ENCODE assay signal across 19 cellular contexts in genomic region chrX:79266702-79267101, GRCh38.
DNase-seq lines count a peak whose midpoint lies in the region; ATAC-seq and TF ChIP-seq lines count a peak whose summit lies in the region.
"Had no signal": no experiment of that assay in that cellular context is flagged by ENCODE, and none has a peak within 500 bp of the region (broad histone marks: within the 10 kb centered on the region; RNA-seq: fewer than 3 reads in every experiment).

No MANE protein-coding gene starts in this region.

- H3K9me3 Mint-ChIP-seq in activated naive CD8-positive, alpha-beta T cell treated with anti-CD3 and anti-CD28 coated beads, Interleukin-2, amount 50 U/mL, for 24 hours: no peaks in the 10 kb centered on the region

- H3K27me3 Mint-ChIP-seq in activated naive CD8-positive, alpha-beta T cell treated with anti-CD3 and anti-CD28 coated beads, Interleukin-2, amount 50 U/mL, for 24 hours: no peaks in the 10 kb centered on the region

- H3K9ac ChIP-seq in OCI-LY3 (ENCODE audit: low read length): no peak overlapping the region

- peak overlapping the region; percentile 61 for H3K27ac Mint-ChIP-seq in activated naive CD8-positive, alpha-beta T cell treated with anti-CD3 and anti-CD28 coated beads, Interleukin-2, amount 50 U/mL, for 24 hours

- peak overlapping the region; percentile 46; the same call in 1 of the 2 replicates for H2AFZ ChIP-seq in OCI-LY3 (ENCODE audit: low read depth, low read length)
- H2AFZ ChIP-seq: hepatocyte had no signal

- TF ChIP-seq CTCF in A673 (conservative IDR thresholded peaks at IDR 0.05; ENCODE audit: low read depth, low read length) (no peak), OCI-LY3 (IDR thresholded peaks at IDR 0.05; ENCODE audit: low read depth, low read length) (no peak), left lung (IDR thresholded peaks at IDR 0.05) (no peak)

- peak; percentile 0 for DNase-seq in NCI-H82 (lab: John Stamatoyannopoulos, UW)
- DNase-seq in NCI-H82 treated with DMSO at 0.1 percent for 48 hours (lab: John Stamatoyannopoulos, UW; ENCODE audit: unreplicated experiment): no peak
- DNase-seq in A673 (ENCODE audit: low spot score): no peak
- DNase-seq in activated naive CD8-positive, alpha-beta T cell treated with anti-CD3 and anti-CD28 coated beads, Interleukin-2, amount 50 U/mL, for 24 hours: no peak
- DNase-seq in left lung: no peak
- DNase-seq in GM19238 (ENCODE audit: insufficient read length, low spot score): no peak
- DNase-seq in dedifferentiated amniotic fluid mesenchymal stem cell (ENCODE audit: extremely low spot score): no peak
- DNase-seq: 8988T; amygdala; EL; foreskin fibroblast; NCI-H524; nucleus accumbens; stimulated activated CD4-positive, alpha-beta T cell treated with anti-CD3 and anti-CD28 coated beads, Interleukin-4, amount 100 ng/mL, for 1 hour; upper lobe of right lung had no signal

- H3K4me1 ChIP-seq in A673 (ENCODE audit: insufficient read depth, low read length, poor library complexity, severe bottlenecking) (peaks cover 64% of the 10 kb centered on the region), OCI-LY3 (ENCODE audit: low read length) (peaks cover 55% of the 10 kb centered on the region), left lung (no peaks in the 10 kb centered on the region)
- H3K4me1 ChIP-seq: upper lobe of right lung had no signal

- H3K4me3 ChIP-seq in A673 (ENCODE audit: low read depth, low read length, poor library complexity, severe bottlenecking): no peak overlapping the region
- peak overlapping the region; percentile 27; the same call in 1 of the 2 replicates for H3K4me3 ChIP-seq in OCI-LY3 (ENCODE audit: low read length)
- H3K4me3 ChIP-seq in left lung: no peak overlapping the region
- H3K4me3 ChIP-seq: hepatocyte, upper lobe of right lung had no signal

- peak overlapping the region; percentile 6 for H3K4me3 Mint-ChIP-seq in activated naive CD8-positive, alpha-beta T cell treated with anti-CD3 and anti-CD28 coated beads, Interleukin-2, amount 50 U/mL, for 24 hours

- no peak for ATAC-seq in activated naive CD8-positive, alpha-beta T cell treated with anti-CD3 and anti-CD28 coated beads, Interleukin-2, amount 50 U/mL, for 24 hours
- ATAC-seq in left lung: no peak
- ATAC-seq: HCT116, upper lobe of right lung had no signal

- no peaks in the 10 kb centered on the region for H3K36me3 Mint-ChIP-seq in activated naive CD8-positive, alpha-beta T cell treated with anti-CD3 and anti-CD28 coated beads, Interleukin-2, amount 50 U/mL, for 24 hours (ENCODE audit: low read depth)

- no TSS peak for BruUV-seq in A673 (replicated peaks; lab: Mats Ljungman, UMichigan)

- intact Hi-C loops in A673 (cut with micrococcal nuclease; ENCODE audit: unreplicated experiment): loop anchor here (5.0 kb wide), 1 partner anchor 119 kb away; no protein-coding TSS in a partner anchor
- intact Hi-C loops in left lung (cut with DNase I): no loop called here

- no peaks in the 10 kb centered on the region for H3K79me2 ChIP-seq in OCI-LY3 (ENCODE audit: low read length)
- H3K79me2 ChIP-seq: hepatocyte had no signal

- H3K36me3 ChIP-seq in A673 (ENCODE audit: insufficient read depth, low read length, poor library complexity, severe bottlenecking) (no peaks in the 10 kb centered on the region), OCI-LY3 (replicated peaks; ENCODE audit: low read depth, low read length) (no peaks in the 10 kb centered on the region), left lung (no peaks in the 10 kb centered on the region)
- H3K36me3 ChIP-seq: upper lobe of right lung had no signal

- CTCF ChIA-PET in A673 (lab: Charles Lee): no interaction called here

- H4K20me1 ChIP-seq in OCI-LY3 (ENCODE audit: insufficient read depth, low read length): no peaks in the 10 kb centered on the region

- peaks cover 82% of the 10 kb centered on the region for H3K4me1 Mint-ChIP-seq in activated naive CD8-positive, alpha-beta T cell treated with anti-CD3 and anti-CD28 coated beads, Interleukin-2, amount 50 U/mL, for 24 hours

- H3K4me2 ChIP-seq in OCI-LY3 (ENCODE audit: low read length): peak overlapping the region; percentile 58
- H3K4me2 ChIP-seq: hepatocyte had no signal

- peak overlapping the region; percentile 90 for H3K27ac ChIP-seq in A673 (ENCODE audit: low read depth, low read length, poor library complexity, severe bottlenecking)
- H3K27ac ChIP-seq in OCI-LY3 (ENCODE audit: low read length): no peak overlapping the region
- no peak overlapping the region for H3K27ac ChIP-seq in left lung
- H3K27ac ChIP-seq: epithelial cell of prostate, hepatocyte, upper lobe of right lung had no signal

- POLR2A ChIA-PET in A673 (lab: Charles Lee; ENCODE audit: low non-redundant PET): no interaction called here

- H3K9me3 ChIP-seq in A673 (ENCODE audit: low read depth, low read length, poor library complexity, severe bottlenecking) (no peaks in the 10 kb centered on the region), OCI-LY3 (ENCODE audit: insufficient read depth, low read length) (no peaks in the 10 kb centered on the region), left lung (no peaks in the 10 kb centered on the region)
- H3K9me3 ChIP-seq: upper lobe of right lung had no signal

- H3K27me3 ChIP-seq in A673 (replicated peaks; ENCODE audit: insufficient read depth, low read depth, low read length, poor library complexity) (no peaks in the 10 kb centered on the region), OCI-LY3 (ENCODE audit: low read depth, low read length) (no peaks in the 10 kb centered on the region), left lung (peaks cover 0 to 3% of the 10 kb centered on the region in 2 donors)
- H3K27me3 ChIP-seq: hepatocyte, upper lobe of right lung had no signal
